Comparison of ENCODE assay signal across 10 cellular contexts in genomic region chr14:69674546-69675245, GRCh38.
DNase-seq lines count a peak whose midpoint lies in the region; ATAC-seq, FAIRE-seq and TF ChIP-seq lines count a peak whose summit lies in the region.
"Had no signal": no experiment of that assay in that cellular context is flagged by ENCODE, and none has a peak within 500 bp of the region (broad histone marks: within the 10 kb centered on the region; RNA-seq: fewer than 3 reads in every experiment).

No MANE protein-coding gene starts in this region.

- peak overlapping the region; percentile 82 for H3K4me2 ChIP-seq in GM12878 (ENCODE audit: control insufficient read depth, insufficient read depth)

- TF ChIP-seq POLR2A in GM12878 (IDR thresholded peaks at IDR 0.05; ENCODE audit: low read depth, low read length): no peak

- WGBS in GM12878 (ENCODE audit: insufficient coverage, insufficient replicate concordance, low lambda C conversion rate, missing lambda C conversion rate): 31% methylated on average over 3 of the region's 3 CpGs

- peaks cover 65 to 74% of the 10 kb centered on the region in 2 donors for H3K4me1 Mint-ChIP-seq in natural killer cell treated with Interleukin-12 subunit alpha and Interleukin-12 subunit beta and Interleukin-15 and Interleukin-18, amount 100 ng/mL, for 72 hours (ENCODE audit: low read depth in 2 of 2)
- H3K4me1 Mint-ChIP-seq in type B pancreatic cell (ENCODE audit: unreplicated experiment): peaks cover 46% of the 10 kb centered on the region

- TF ChIP-seq RAD21 in GM12878 (IDR thresholded peaks at IDR 0.05; ENCODE audit: insufficient read depth, low read depth, low read length): no peak

- peak overlapping the region; percentile 59 for H3K27ac ChIP-seq in GM12878 (ENCODE audit: control insufficient read depth, insufficient read depth)

- no peaks in the 10 kb centered on the region for H3K27me3 Mint-ChIP-seq in natural killer cell treated with Interleukin-12 subunit alpha and Interleukin-12 subunit beta and Interleukin-15 and Interleukin-18, amount 100 ng/mL, for 72 hours
- no peaks in the 10 kb centered on the region for H3K27me3 Mint-ChIP-seq in type B pancreatic cell

- H3K79me2 ChIP-seq in GM12878 (ENCODE audit: control insufficient read depth, insufficient read depth, low read length): peaks cover 82% of the 10 kb centered on the region

- RAD21 ChIA-PET in GM12878 (lab: Charles Lee; ENCODE audit: unreplicated experiment): interaction anchor here (1.1 to 2.9 kb wide), 6 partner anchors 18 to 63 kb away, joined by 3 to 15 read pairs (median 7); partner anchors contain the start of gene SUSD6

- H3K4me1 ChIP-seq in GM12878 (ENCODE audit: control insufficient read depth, insufficient read depth, low read length): peaks cover 65% of the 10 kb centered on the region

- BruUV-seq in GM12878 (replicated peaks; lab: Mats Ljungman, UMichigan): no TSS peak

- peaks cover 8% of the 10 kb centered on the region; the same call in 1 of the 2 replicates for H4K20me1 ChIP-seq in GM12878 (ENCODE audit: control insufficient read depth, insufficient read depth)

- TF ChIP-seq CTCF in GM12878 (IDR thresholded peaks at IDR 0.05 in 2 of 3, conservative IDR thresholded peaks at IDR 0.05 in 1 of 3; ENCODE audit: control insufficient read depth in 2 of 3, extremely low read depth in 1 of 3, insufficient read depth in 1 of 3, low read depth in 3 of 3, low read length in 3 of 3): no peak
- no peak for TF ChIP-seq CTCF in type B pancreatic cell (conservative IDR thresholded peaks at IDR 0.05)

- no peak for FAIRE-seq in GM12878 (lab: Jason Lieb, UNC)

- H3K27me3 ChIP-seq in GM12878 (replicated peaks in 1 of 2; ENCODE audit: control insufficient read depth in 2 of 2, insufficient read depth in 2 of 2, low read length in 1 of 2): no peaks in the 10 kb centered on the region

- H3K27ac Mint-ChIP-seq in natural killer cell treated with Interleukin-12 subunit alpha and Interleukin-12 subunit beta and Interleukin-15 and Interleukin-18, amount 100 ng/mL, for 72 hours: peak overlapping the region; percentile 80 to 81
- H3K27ac Mint-ChIP-seq in type B pancreatic cell: peak overlapping the region; percentile 15

- POLR2A ChIA-PET in GM12878 (lab: Charles Lee): interaction anchor here (0.6 to 1.9 kb wide), 10 partner anchors 10 to 1034 kb away, joined by 3 to 11 read pairs (median 4); partner anchors contain the start of gene SRSF5

- no peaks in the 10 kb centered on the region for H3K36me3 Mint-ChIP-seq in natural killer cell treated with Interleukin-12 subunit alpha and Interleukin-12 subunit beta and Interleukin-15 and Interleukin-18, amount 100 ng/mL, for 72 hours
- H3K36me3 Mint-ChIP-seq in type B pancreatic cell: peaks cover 20% of the 10 kb centered on the region

- peaks cover 5 to 9% of the 10 kb centered on the region in 2 experiments; a peak in 3 of 4 replicates for H3K36me3 ChIP-seq in GM12878 (ENCODE audit: control insufficient read depth in 2 of 2, insufficient read depth in 2 of 2, low read length in 1 of 2)

- TF ChIP-seq EP300 in GM12878 (IDR thresholded peaks at IDR 0.05; ENCODE audit: borderline replicate concordance in 1 of 2, control insufficient read depth in 1 of 2, low read depth in 2 of 2, low read length in 2 of 2): no peak

- peak overlapping the region; percentile 73 for H3K4me3 Mint-ChIP-seq in natural killer cell treated with Interleukin-12 subunit alpha and Interleukin-12 subunit beta and Interleukin-15 and Interleukin-18, amount 100 ng/mL, for 72 hours
- H3K4me3 Mint-ChIP-seq in type B pancreatic cell: no peak overlapping the region

- intact Hi-C loops in GM12878 (cut with micrococcal nuclease; ENCODE audit: unreplicated experiment): no loop called here

- H2AFZ ChIP-seq in GM12878 (ENCODE audit: control insufficient read depth, low read depth, low read length): no peak overlapping the region

- DNase-seq in activated T-cell treated with anti-CD3 and anti-CD28 coated beads for 24 hours (ENCODE audit: low read depth) (peak; percentile 36), GM12878 (ENCODE audit: low read depth, low spot score) (no peak), type B pancreatic cell (ENCODE audit: extremely low spot score, unreplicated experiment) (no peak), hepatic stellate cell (ENCODE audit: low spot score) (no peak), UCSD-AML1 (lab: John Stamatoyannopoulos, UW; ENCODE audit: unreplicated experiment) (no peak)
- DNase-seq in activated T-cell treated with anti-CD3 and anti-CD28 coated beads, Interleukin-2, amount 50 U/mL, for 1 hour: no peak
- DNase-seq in natural killer cell treated with Interleukin-12 subunit alpha and Interleukin-12 subunit beta and Interleukin-15 and Interleukin-18, amount 100 ng/mL, for 72 hours (ENCODE audit: low spot score): no peak
- DNase-seq: GF-D8, NCI-H2081 had no signal

- no peak for ATAC-seq in GM12878
- ATAC-seq in natural killer cell treated with Interleukin-12 subunit alpha and Interleukin-12 subunit beta and Interleukin-15 and Interleukin-18, amount 100 ng/mL, for 72 hours: no peak
- ATAC-seq in HG02981 (IDR thresholded peaks at IDR 0.05; ENCODE audit: unreplicated experiment): no peak

- SMC1A ChIA-PET in GM12878 (lab: Charles Lee; ENCODE audit: uncharacterized antibody, unreplicated experiment): interaction anchor here (1.0 to 4.9 kb wide), 17 partner anchors 8 to 92 kb away, joined by 3 to 45 read pairs (median 5); partner anchors contain the start of gene SUSD6

- no peaks in the 10 kb centered on the region for H3K9me3 Mint-ChIP-seq in natural killer cell treated with Interleukin-12 subunit alpha and Interleukin-12 subunit beta and Interleukin-15 and Interleukin-18, amount 100 ng/mL, for 72 hours
- H3K9me3 Mint-ChIP-seq in type B pancreatic cell: no peaks in the 10 kb centered on the region

- CTCF ChIA-PET in GM12878 (lab: Yijun Ruan, JAX): interaction anchor here (0.8 to 2.3 kb wide), 5 partner anchors 19 to 62 kb away, joined by 3 to 10 read pairs (median 4); no protein-coding TSS in a partner anchor

- H3K4me3 ChIP-seq in GM12878: peak overlapping the region; percentile 41; the same call in 1 of the 2 replicates

- no peak overlapping the region for H3K9ac ChIP-seq in GM12878 (ENCODE audit: control insufficient read depth, insufficient read depth, low read length)

- in situ Hi-C loops in GM12878 (cut with MboI): no loop called here

- H3K9me3 ChIP-seq in GM12878 (replicated peaks; ENCODE audit: control insufficient read depth, insufficient read depth, low read length): no peaks in the 10 kb centered on the region

TF ChIP-seq in GM12878, 131 proteins besides CTCF, POLR2A, EP300 and RAD21:
- TF ChIP-seq STAT1 (conservative IDR thresholded peaks at IDR 0.05) (no peak), GABPA (IDR thresholded peaks at IDR 0.05; ENCODE audit: low read depth) (no peak)
